Comparison of ENCODE assay signal across 22 cellular contexts in genomic region chr12:58566599-58566998, GRCh38.
DNase-seq lines count a peak whose midpoint lies in the region; ATAC-seq lines count a peak whose summit lies in the region.
"Had no signal": no experiment of that assay in that cellular context is flagged by ENCODE, and none has a peak within 500 bp of the region (broad histone marks: within the 10 kb centered on the region; RNA-seq: fewer than 3 reads in every experiment).

No MANE protein-coding gene starts in this region.

- no peaks in the 10 kb centered on the region for H3K36me3 ChIP-seq in H7 (replicated peaks; ENCODE audit: control insufficient read depth, insufficient read depth, low read length)
- H3K36me3 ChIP-seq: ascending aorta, pancreas had no signal

- no peaks in the 10 kb centered on the region for H3K36me3 Mint-ChIP-seq in activated T-helper 1 cell treated with anti-CD3 and anti-CD28 coated beads, Interleukin-12 subunit alpha, Interleukin-12 subunit beta, Interleukin-2, Interleukin-4 antibody, amounts not matched to agents 30 ng/mL and 10 ng/mL and 1 ng/mL, durations not matched to agents 14 hours and 24 hours and 36 hours (ENCODE audit: low read depth)
- H3K36me3 Mint-ChIP-seq: activated CD8-positive, alpha-beta memory T cell treated with anti-CD3 and anti-CD28 coated beads, Interleukin-2, amount 10 ng/mL, durations not matched to agents 7 days and 5 days had no signal

- no peak for ATAC-seq in GM21390 (IDR thresholded peaks at IDR 0.05; ENCODE audit: unreplicated experiment)
- ATAC-seq: activated CD8-positive, alpha-beta memory T cell treated with anti-CD3 and anti-CD28 coated beads, Interleukin-2, amount 10 ng/mL, durations not matched to agents 7 days and 5 days; esophagus mucosa; GM23338; mucosa of descending colon; pancreas had no signal

- intact Hi-C loops in activated T-helper 1 cell treated with anti-CD3 and anti-CD28 coated beads, Interleukin-12 subunit alpha, Interleukin-12 subunit beta, Interleukin-2, Interleukin-4 antibody, amounts not matched to agents 30 ng/mL and 10 ng/mL and 1 ng/mL, durations not matched to agents 14 hours and 24 hours and 36 hours (cut with micrococcal nuclease) = no loop called here

- H3K4me3 Mint-ChIP-seq in activated T-helper 1 cell treated with anti-CD3 and anti-CD28 coated beads, Interleukin-12 subunit alpha, Interleukin-12 subunit beta, Interleukin-2, Interleukin-4 antibody, amounts not matched to agents 30 ng/mL and 10 ng/mL and 1 ng/mL, durations not matched to agents 14 hours and 24 hours and 36 hours = no peak overlapping the region
- H3K4me3 Mint-ChIP-seq: activated CD8-positive, alpha-beta memory T cell treated with anti-CD3 and anti-CD28 coated beads, Interleukin-2, amount 10 ng/mL, durations not matched to agents 7 days and 5 days; GM23338; T-helper 2 cell treated with Interferon-gamma antibody and Interleukin-4, amounts not matched to agents 5 μg/mL and 100 μg/mL, for 36 hours had no signal

- H3K4me1 Mint-ChIP-seq in activated T-helper 1 cell treated with anti-CD3 and anti-CD28 coated beads, Interleukin-12 subunit alpha, Interleukin-12 subunit beta, Interleukin-2, Interleukin-4 antibody, amounts not matched to agents 30 ng/mL and 10 ng/mL and 1 ng/mL, durations not matched to agents 14 hours and 24 hours and 36 hours (ENCODE audit: low read depth) = no peaks in the 10 kb centered on the region
- H3K4me1 Mint-ChIP-seq: activated CD8-positive, alpha-beta memory T cell treated with anti-CD3 and anti-CD28 coated beads, Interleukin-2, amount 10 ng/mL, durations not matched to agents 7 days and 5 days; GM23338 had no signal

- DNase-seq in EL (peak; percentile 70), NCI-H2171 treated with DMSO at 0.1 percent for 48 hours (lab: John Stamatoyannopoulos, UW) (peak; percentile 96), dedifferentiated amniotic fluid mesenchymal stem cell (ENCODE audit: extremely low spot score) (peak; percentile 89), skeletal muscle cell (ENCODE audit: low read depth) (peak; percentile 75), H7 (no peak), NCI-H1436 (lab: John Stamatoyannopoulos, UW) (no peak)
- no peak for DNase-seq in activated T-helper 1 cell treated with anti-CD3 and anti-CD28 coated beads, Interleukin-12 subunit alpha, Interleukin-12 subunit beta, Interleukin-2, Interleukin-4 antibody, amounts not matched to agents 30 ng/mL and 10 ng/mL and 1 ng/mL, durations not matched to agents 14 hours and 24 hours and 36 hours (ENCODE audit: low spot score)
- DNase-seq: activated CD8-positive, alpha-beta memory T cell treated with anti-CD3 and anti-CD28 coated beads, Interleukin-2, amount 10 ng/mL, durations not matched to agents 7 days and 5 days; activated gamma-delta T cell; dermis blood vessel endothelial cell; DMS53; mucosa of descending colon; NCI-H2227 treated with DMSO at 0.1 percent for 48 hours; pancreas; Right ventricle myocardium superior had no signal

- H3K9me3 Mint-ChIP-seq in activated T-helper 1 cell treated with anti-CD3 and anti-CD28 coated beads, Interleukin-12 subunit alpha, Interleukin-12 subunit beta, Interleukin-2, Interleukin-4 antibody, amounts not matched to agents 30 ng/mL and 10 ng/mL and 1 ng/mL, durations not matched to agents 14 hours and 24 hours and 36 hours = no peaks in the 10 kb centered on the region
- H3K9me3 Mint-ChIP-seq: GM23338; T-helper 2 cell treated with Interferon-gamma antibody and Interleukin-4, amounts not matched to agents 5 μg/mL and 100 μg/mL, for 36 hours had no signal

- no peaks in the 10 kb centered on the region for H3K27me3 ChIP-seq in H7 (ENCODE audit: control insufficient read depth, insufficient read depth, low read length)
- H3K27me3 ChIP-seq: ascending aorta, hepatocyte, pancreas had no signal

- no peaks in the 10 kb centered on the region for H3K27me3 Mint-ChIP-seq in activated T-helper 1 cell treated with anti-CD3 and anti-CD28 coated beads, Interleukin-12 subunit alpha, Interleukin-12 subunit beta, Interleukin-2, Interleukin-4 antibody, amounts not matched to agents 30 ng/mL and 10 ng/mL and 1 ng/mL, durations not matched to agents 14 hours and 24 hours and 36 hours (ENCODE audit: insufficient read depth)
- H3K27me3 Mint-ChIP-seq: activated CD8-positive, alpha-beta memory T cell treated with anti-CD3 and anti-CD28 coated beads, Interleukin-2, amount 10 ng/mL, durations not matched to agents 7 days and 5 days had no signal

- H3K4me3 ChIP-seq in skeletal muscle cell (ENCODE audit: low read depth, low read length) = no peak overlapping the region
- no peak overlapping the region for H3K4me3 ChIP-seq in H7 (ENCODE audit: insufficient read depth, low read depth, low read length)
- H3K4me3 ChIP-seq: ascending aorta, GM23338, hepatocyte, mucosa of descending colon, pancreas, skin epidermis had no signal

- no peak overlapping the region for H3K27ac Mint-ChIP-seq in activated T-helper 1 cell treated with anti-CD3 and anti-CD28 coated beads, Interleukin-12 subunit alpha, Interleukin-12 subunit beta, Interleukin-2, Interleukin-4 antibody, amounts not matched to agents 30 ng/mL and 10 ng/mL and 1 ng/mL, durations not matched to agents 14 hours and 24 hours and 36 hours
- H3K27ac Mint-ChIP-seq: activated CD8-positive, alpha-beta memory T cell treated with anti-CD3 and anti-CD28 coated beads, Interleukin-2, amount 10 ng/mL, durations not matched to agents 7 days and 5 days; GM23338; T-helper 2 cell treated with Interferon-gamma antibody and Interleukin-4, amounts not matched to agents 5 μg/mL and 100 μg/mL, for 36 hours had no signal

Comparison
In these comparisons a context has a peak if more than half of its experiments do, and no peak if none do; other contexts are left out.
1. DNase-seq: peak in EL (single experiment), NCI-H2171 treated with DMSO at 0.1 percent for 48 hours (single experiment), dedifferentiated amniotic fluid mesenchymal stem cell (single experiment) and skeletal muscle cell (single experiment); none in activated T-helper 1 cell treated with anti-CD3 and anti-CD28 coated beads, Interleukin-12 subunit alpha, Interleukin-12 subunit beta, Interleukin-2, Interleukin-4 antibody, amounts not matched to agents 30 ng/mL and 10 ng/mL and 1 ng/mL, durations not matched to agents 14 hours and 24 hours and 36 hours (single experiment), H7 (single experiment) and NCI-H1436 (single experiment).